In the genomic region with DNA sequence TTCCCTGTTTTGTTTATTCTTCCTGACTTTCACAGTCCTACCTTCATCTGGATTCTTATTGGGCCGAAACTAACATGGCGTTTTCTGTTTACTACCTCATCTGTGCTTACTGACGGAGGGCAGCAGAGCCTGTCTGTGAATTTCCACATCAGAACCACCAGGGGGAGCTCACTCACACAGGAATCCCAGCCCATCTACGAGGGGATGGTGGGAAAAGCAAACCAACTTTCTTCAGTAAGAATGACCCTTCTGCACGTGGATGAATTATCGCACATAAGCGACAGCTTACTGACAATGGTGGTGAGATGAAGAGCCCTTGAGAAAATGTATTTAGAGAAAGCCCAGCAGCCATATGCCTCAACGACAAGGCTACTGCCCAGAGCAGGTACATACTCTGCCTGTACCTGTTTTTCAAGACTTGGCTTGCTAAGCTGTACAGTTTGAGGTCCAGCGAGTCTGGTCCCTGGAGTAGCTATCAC, we compare ENCODE assay signal across 1 cellular context.
TF ChIP-seq lines count a peak whose summit lies in the region.

No MANE protein-coding gene starts in this region.

TF ChIP-seq in K562, 482 proteins besides CTCF, POLR2A, EP300 and RAD21 (continued from another document and continues in another):
- TF ChIP-seq, protein P1, sequence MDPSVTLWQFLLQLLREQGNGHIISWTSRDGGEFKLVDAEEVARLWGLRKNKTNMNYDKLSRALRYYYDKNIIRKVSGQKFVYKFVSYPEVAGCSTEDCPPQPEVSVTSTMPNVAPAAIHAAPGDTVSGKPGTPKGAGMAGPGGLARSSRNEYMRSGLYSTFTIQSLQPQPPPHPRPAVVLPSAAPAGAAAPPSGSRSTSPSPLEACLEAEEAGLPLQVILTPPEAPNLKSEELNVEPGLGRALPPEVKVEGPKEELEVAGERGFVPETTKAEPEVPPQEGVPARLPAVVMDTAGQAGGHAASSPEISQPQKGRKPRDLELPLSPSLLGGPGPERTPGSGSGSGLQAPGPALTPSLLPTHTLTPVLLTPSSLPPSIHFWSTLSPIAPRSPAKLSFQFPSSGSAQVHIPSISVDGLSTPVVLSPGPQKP (CRISPR knock-in tag; IDR thresholded peaks at IDR 0.05): no peak
- 0 out of 2 replicates have a peak, but pooled peaks have one; percentile 17 for TF ChIP-seq SP1 (CRISPR knock-in tag; IDR thresholded peaks at IDR 0.05)
- TF ChIP-seq ZNF507 (tag; conservative IDR thresholded peaks at IDR 0.05): no peak
- no peak for TF ChIP-seq BCOR (IDR thresholded peaks at IDR 0.05)
- no peak for TF ChIP-seq ZNF239 (CRISPR knock-in tag; IDR thresholded peaks at IDR 0.05)
- no peak for TF ChIP-seq SREBF1 (IDR thresholded peaks at IDR 0.05; ENCODE audit: borderline replicate concordance, low read depth, low read length)
- TF ChIP-seq NONO (IDR thresholded peaks at IDR 0.05; ENCODE audit: low read depth in 2 of 2, low read length in 1 of 2): no peak
- TF ChIP-seq, protein P2, sequence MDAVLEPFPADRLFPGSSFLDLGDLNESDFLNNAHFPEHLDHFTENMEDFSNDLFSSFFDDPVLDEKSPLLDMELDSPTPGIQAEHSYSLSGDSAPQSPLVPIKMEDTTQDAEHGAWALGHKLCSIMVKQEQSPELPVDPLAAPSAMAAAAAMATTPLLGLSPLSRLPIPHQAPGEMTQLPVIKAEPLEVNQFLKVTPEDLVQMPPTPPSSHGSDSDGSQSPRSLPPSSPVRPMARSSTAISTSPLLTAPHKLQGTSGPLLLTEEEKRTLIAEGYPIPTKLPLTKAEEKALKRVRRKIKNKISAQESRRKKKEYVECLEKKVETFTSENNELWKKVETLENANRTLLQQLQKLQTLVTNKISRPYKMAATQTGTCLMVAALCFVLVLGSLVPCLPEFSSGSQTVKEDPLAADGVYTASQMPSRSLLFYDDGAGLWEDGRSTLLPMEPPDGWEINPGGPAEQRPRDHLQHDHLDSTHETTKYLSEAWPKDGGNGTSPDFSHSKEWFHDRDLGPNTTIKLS (IDR thresholded peaks at IDR 0.05; ENCODE audit: borderline replicate concordance, low read depth): no peak
- TF ChIP-seq, protein P3, sequence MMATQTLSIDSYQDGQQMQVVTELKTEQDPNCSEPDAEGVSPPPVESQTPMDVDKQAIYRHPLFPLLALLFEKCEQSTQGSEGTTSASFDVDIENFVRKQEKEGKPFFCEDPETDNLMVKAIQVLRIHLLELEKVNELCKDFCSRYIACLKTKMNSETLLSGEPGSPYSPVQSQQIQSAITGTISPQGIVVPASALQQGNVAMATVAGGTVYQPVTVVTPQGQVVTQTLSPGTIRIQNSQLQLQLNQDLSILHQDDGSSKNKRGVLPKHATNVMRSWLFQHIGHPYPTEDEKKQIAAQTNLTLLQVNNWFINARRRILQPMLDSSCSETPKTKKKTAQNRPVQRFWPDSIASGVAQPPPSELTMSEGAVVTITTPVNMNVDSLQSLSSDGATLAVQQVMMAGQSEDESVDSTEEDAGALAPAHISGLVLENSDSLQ (IDR thresholded peaks at IDR 0.05): no peak; the same call in 1 of the 2 replicates
- no peak for TF ChIP-seq MIER1 (IDR thresholded peaks at IDR 0.05; ENCODE audit: low read depth)
- TF ChIP-seq SMAD2 (IDR thresholded peaks at IDR 0.05; ENCODE audit: low read depth, low read length): no peak
- TF ChIP-seq, protein P4, sequence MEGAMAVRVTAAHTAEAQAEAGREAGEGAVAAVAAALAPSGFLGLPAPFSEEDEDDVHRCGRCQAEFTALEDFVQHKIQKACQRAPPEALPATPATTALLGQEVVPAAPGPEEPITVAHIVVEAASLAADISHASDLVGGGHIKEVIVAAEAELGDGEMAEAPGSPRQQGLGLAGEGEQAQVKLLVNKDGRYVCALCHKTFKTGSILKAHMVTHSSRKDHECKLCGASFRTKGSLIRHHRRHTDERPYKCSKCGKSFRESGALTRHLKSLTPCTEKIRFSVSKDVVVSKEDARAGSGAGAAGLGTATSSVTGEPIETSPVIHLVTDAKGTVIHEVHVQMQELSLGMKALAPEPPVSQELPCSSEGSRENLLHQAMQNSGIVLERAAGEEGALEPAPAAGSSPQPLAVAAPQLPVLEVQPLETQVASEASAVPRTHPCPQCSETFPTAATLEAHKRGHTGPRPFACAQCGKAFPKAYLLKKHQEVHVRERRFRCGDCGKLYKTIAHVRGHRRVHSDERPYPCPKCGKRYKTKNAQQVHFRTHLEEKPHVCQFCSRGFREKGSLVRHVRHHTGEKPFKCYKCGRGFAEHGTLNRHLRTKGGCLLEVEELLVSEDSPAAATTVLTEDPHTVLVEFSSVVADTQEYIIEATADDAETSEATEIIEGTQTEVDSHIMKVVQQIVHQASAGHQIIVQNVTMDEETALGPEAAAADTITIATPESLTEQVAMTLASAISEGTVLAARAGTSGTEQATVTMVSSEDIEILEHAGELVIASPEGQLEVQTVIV (CRISPR knock-in tag; IDR thresholded peaks at IDR 0.05; ENCODE audit: borderline replicate concordance): no peak
- no peak for TF ChIP-seq ZSCAN29 (IDR thresholded peaks at IDR 0.05)
- TF ChIP-seq POLR3G (IDR thresholded peaks at IDR 0.05; ENCODE audit: extremely low read depth, insufficient read length, insufficient replicate concordance): no peak
- peak; percentile 55; the same call in 1 of the 2 replicates for TF ChIP-seq CTBP1 (IDR thresholded peaks at IDR 0.05; ENCODE audit: borderline replicate concordance)
- no peak for TF ChIP-seq CSDE1 (IDR thresholded peaks at IDR 0.05)
- no peak for TF ChIP-seq KDM4B (IDR thresholded peaks at IDR 0.05; ENCODE audit: borderline replicate concordance in 2 of 2, low read depth in 1 of 2)
- no peak for TF ChIP-seq ZNF764 (CRISPR knock-in tag; IDR thresholded peaks at IDR 0.05; ENCODE audit: low read depth)
- TF ChIP-seq ESRRB (CRISPR knock-in tag; IDR thresholded peaks at IDR 0.05; ENCODE audit: borderline replicate concordance): no peak
- TF ChIP-seq MXI1 (IDR thresholded peaks at IDR 0.05; ENCODE audit: low read depth, low read length): no peak
- no peak for TF ChIP-seq ELF4 (CRISPR knock-in tag; IDR thresholded peaks at IDR 0.05)
- TF ChIP-seq ETV6 (IDR thresholded peaks at IDR 0.05; ENCODE audit: borderline replicate concordance in 1 of 2, low read depth in 2 of 2, low read length in 1 of 2): no peak
- TF ChIP-seq ETV6 (CRISPR knock-in tag; IDR thresholded peaks at IDR 0.05; ENCODE audit: borderline replicate concordance): no peak
- TF ChIP-seq BCL6 (CRISPR knock-in tag; IDR thresholded peaks at IDR 0.05): no peak
- TF ChIP-seq, protein P5, sequence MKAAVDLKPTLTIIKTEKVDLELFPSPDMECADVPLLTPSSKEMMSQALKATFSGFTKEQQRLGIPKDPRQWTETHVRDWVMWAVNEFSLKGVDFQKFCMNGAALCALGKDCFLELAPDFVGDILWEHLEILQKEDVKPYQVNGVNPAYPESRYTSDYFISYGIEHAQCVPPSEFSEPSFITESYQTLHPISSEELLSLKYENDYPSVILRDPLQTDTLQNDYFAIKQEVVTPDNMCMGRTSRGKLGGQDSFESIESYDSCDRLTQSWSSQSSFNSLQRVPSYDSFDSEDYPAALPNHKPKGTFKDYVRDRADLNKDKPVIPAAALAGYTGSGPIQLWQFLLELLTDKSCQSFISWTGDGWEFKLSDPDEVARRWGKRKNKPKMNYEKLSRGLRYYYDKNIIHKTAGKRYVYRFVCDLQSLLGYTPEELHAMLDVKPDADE (conservative IDR thresholded peaks at IDR 0.05; ENCODE audit: control insufficient read depth, low read depth, low read length): no peak
- no peak for TF ChIP-seq SP2 (IDR thresholded peaks at IDR 0.05; ENCODE audit: extremely low read depth, low read depth, low read length, poor library complexity, severe bottlenecking)
- no peak for TF ChIP-seq NR2C1 (IDR thresholded peaks at IDR 0.05)
- no peak for TF ChIP-seq NR2C1 (tag; IDR thresholded peaks at IDR 0.05)
- TF ChIP-seq FOXK1 (CRISPR knock-in tag; IDR thresholded peaks at IDR 0.05; ENCODE audit: borderline replicate concordance): no peak
- no peak; the same call in 1 of the 2 replicates for TF ChIP-seq MEF2D (tag; conservative IDR thresholded peaks at IDR 0.05; ENCODE audit: low read depth)
- peak in 1 of 2 experiments; percentile 55; a peak in 1 of 4 replicates for TF ChIP-seq RCOR1 (IDR thresholded peaks at IDR 0.05; ENCODE audit: borderline replicate concordance in 1 of 2, low read depth in 2 of 2, low read length in 2 of 2)
- TF ChIP-seq SRSF9 (IDR thresholded peaks at IDR 0.05; ENCODE audit: borderline replicate concordance, low read depth, low read length): no peak
- no peak for TF ChIP-seq RBM14 (IDR thresholded peaks at IDR 0.05; ENCODE audit: borderline replicate concordance, insufficient read depth, low read depth, low read length)
- TF ChIP-seq ZNF253 (CRISPR knock-in tag; conservative IDR thresholded peaks at IDR 0.05): no peak
- TF ChIP-seq, protein P6, sequence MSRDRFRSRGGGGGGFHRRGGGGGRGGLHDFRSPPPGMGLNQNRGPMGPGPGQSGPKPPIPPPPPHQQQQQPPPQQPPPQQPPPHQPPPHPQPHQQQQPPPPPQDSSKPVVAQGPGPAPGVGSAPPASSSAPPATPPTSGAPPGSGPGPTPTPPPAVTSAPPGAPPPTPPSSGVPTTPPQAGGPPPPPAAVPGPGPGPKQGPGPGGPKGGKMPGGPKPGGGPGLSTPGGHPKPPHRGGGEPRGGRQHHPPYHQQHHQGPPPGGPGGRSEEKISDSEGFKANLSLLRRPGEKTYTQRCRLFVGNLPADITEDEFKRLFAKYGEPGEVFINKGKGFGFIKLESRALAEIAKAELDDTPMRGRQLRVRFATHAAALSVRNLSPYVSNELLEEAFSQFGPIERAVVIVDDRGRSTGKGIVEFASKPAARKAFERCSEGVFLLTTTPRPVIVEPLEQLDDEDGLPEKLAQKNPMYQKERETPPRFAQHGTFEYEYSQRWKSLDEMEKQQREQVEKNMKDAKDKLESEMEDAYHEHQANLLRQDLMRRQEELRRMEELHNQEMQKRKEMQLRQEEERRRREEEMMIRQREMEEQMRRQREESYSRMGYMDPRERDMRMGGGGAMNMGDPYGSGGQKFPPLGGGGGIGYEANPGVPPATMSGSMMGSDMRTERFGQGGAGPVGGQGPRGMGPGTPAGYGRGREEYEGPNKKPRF (IDR thresholded peaks at IDR 0.05; ENCODE audit: low read depth, low read length): no peak
- TF ChIP-seq, protein P7, sequence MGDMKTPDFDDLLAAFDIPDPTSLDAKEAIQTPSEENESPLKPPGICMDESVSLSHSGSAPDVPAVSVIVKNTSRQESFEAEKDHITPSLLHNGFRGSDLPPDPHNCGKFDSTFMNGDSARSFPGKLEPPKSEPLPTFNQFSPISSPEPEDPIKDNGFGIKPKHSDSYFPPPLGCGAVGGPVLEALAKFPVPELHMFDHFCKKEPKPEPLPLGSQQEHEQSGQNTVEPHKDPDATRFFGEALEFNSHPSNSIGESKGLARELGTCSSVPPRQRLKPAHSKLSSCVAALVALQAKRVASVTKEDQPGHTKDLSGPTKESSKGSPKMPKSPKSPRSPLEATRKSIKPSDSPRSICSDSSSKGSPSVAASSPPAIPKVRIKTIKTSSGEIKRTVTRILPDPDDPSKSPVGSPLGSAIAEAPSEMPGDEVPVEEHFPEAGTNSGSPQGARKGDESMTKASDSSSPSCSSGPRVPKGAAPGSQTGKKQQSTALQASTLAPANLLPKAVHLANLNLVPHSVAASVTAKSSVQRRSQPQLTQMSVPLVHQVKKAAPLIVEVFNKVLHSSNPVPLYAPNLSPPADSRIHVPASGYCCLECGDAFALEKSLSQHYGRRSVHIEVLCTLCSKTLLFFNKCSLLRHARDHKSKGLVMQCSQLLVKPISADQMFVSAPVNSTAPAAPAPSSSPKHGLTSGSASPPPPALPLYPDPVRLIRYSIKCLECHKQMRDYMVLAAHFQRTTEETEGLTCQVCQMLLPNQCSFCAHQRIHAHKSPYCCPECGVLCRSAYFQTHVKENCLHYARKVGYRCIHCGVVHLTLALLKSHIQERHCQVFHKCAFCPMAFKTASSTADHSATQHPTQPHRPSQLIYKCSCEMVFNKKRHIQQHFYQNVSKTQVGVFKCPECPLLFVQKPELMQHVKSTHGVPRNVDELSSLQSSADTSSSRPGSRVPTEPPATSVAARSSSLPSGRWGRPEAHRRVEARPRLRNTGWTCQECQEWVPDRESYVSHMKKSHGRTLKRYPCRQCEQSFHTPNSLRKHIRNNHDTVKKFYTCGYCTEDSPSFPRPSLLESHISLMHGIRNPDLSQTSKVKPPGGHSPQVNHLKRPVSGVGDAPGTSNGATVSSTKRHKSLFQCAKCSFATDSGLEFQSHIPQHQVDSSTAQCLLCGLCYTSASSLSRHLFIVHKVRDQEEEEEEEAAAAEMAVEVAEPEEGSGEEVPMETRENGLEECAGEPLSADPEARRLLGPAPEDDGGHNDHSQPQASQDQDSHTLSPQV (IDR thresholded peaks at IDR 0.05): peak; percentile 91
- TF ChIP-seq ZNF165 (CRISPR knock-in tag; IDR thresholded peaks at IDR 0.05; ENCODE audit: borderline replicate concordance): no peak
- TF ChIP-seq L3MBTL2 (IDR thresholded peaks at IDR 0.05): peak; percentile 93
- TF ChIP-seq KHSRP (IDR thresholded peaks at IDR 0.05): no peak
- no peak for TF ChIP-seq CHD4 (IDR thresholded peaks at IDR 0.05; ENCODE audit: insufficient read depth, insufficient replicate concordance, low read depth, low read length, poor library complexity, severe bottlenecking)
- TF ChIP-seq PCBP2 (IDR thresholded peaks at IDR 0.05; ENCODE audit: low read depth, low read length, poor library complexity, severe bottlenecking): no peak
- TF ChIP-seq, protein P8, sequence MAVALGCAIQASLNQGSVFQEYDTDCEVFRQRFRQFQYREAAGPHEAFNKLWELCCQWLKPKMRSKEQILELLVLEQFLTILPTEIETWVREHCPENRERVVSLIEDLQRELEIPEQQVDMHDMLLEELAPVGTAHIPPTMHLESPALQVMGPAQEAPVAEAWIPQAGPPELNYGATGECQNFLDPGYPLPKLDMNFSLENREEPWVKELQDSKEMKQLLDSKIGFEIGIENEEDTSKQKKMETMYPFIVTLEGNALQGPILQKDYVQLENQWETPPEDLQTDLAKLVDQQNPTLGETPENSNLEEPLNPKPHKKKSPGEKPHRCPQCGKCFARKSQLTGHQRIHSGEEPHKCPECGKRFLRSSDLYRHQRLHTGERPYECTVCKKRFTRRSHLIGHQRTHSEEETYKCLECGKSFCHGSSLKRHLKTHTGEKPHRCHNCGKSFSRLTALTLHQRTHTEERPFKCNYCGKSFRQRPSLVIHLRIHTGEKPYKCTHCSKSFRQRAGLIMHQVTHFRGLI (CRISPR knock-in tag; IDR thresholded peaks at IDR 0.05): no peak
- no peak for TF ChIP-seq XRCC4 (IDR thresholded peaks at IDR 0.05; ENCODE audit: extremely low read depth, insufficient read depth, insufficient read length)
